In genomic region chr20:45113865-45114264, GRCh38 we compare ENCODE assay signal across 27 cellular contexts. TPM values are rescaled to one million over a fixed set of nuclear protein-coding genes. Genes with fewer than 3 reads are reported as not detected.
DNase-seq lines count a peak whose midpoint lies in the region; ATAC-seq, FAIRE-seq and TF ChIP-seq lines count a peak whose summit lies in the region.
"Had no signal": no experiment of that assay in that cellular context is flagged by ENCODE, and none has a peak within 500 bp of the region (broad histone marks: within the 10 kb centered on the region; RNA-seq: fewer than 3 reads in every experiment).

No MANE protein-coding gene starts in this region.

- H3K27me3 ChIP-seq in HepG2 (ENCODE audit: control insufficient read depth in 1 of 2, insufficient read depth in 2 of 2, low read length in 2 of 2): peaks cover 10 to 35% of the 10 kb centered on the region in 2 experiments; a peak in 2 of 5 replicates
- H3K27me3 ChIP-seq in right lobe of liver: no peaks in the 10 kb centered on the region
- H3K27me3 ChIP-seq in esophagus muscularis mucosa: peaks cover 0 to 57% (median 0%) of the 10 kb centered on the region in 4 donors

- H3K4me1 ChIP-seq in HepG2 (ENCODE audit: insufficient read depth, low read length): peaks cover 10% of the 10 kb centered on the region
- H3K4me1 ChIP-seq in right lobe of liver: no peaks in the 10 kb centered on the region
- H3K4me1 ChIP-seq in esophagus muscularis mucosa: no peaks in the 10 kb centered on the region
- H3K4me1 ChIP-seq: HAP-1 had no signal

- no peaks in the 10 kb centered on the region for H4K20me1 ChIP-seq in HepG2 (ENCODE audit: insufficient read depth, low read length)

- H3K79me2 ChIP-seq in HepG2 (ENCODE audit: insufficient read depth, low read length): no peaks in the 10 kb centered on the region

- in situ Hi-C loops in HepG2 (cut with HindIII; ENCODE audit: extremely low pct_ligation_motif_present, low pct_unique_long_range_greater_than_20kb): no loop called here

- no peak overlapping the region for H3K9ac ChIP-seq in HepG2 (ENCODE audit: insufficient read depth, low read depth, low read length)

- DNase-seq in HepG2 (ENCODE audit: low spot score) (no peak), right lobe of liver (no peak), esophagus muscularis mucosa (ENCODE audit: extremely low spot score) (peak; percentile 57), NCI-H2227 (lab: John Stamatoyannopoulos, UW; ENCODE audit: unreplicated experiment) (no peak), SKM-1 treated with dmso at 0.1 percent for 144 hours (lab: John Stamatoyannopoulos, UW; ENCODE audit: unreplicated experiment) (no peak)
- DNase-seq in activated naive CD4-positive, alpha-beta T cell (lab: John Stamatoyannopoulos, UW): no peak
- no peak for DNase-seq in central memory CD4-positive, alpha-beta T cell
- DNase-seq: C1 segment of cervical spinal cord; Calu3; CD4-positive, alpha-beta memory T cell; COR-L47; DMS53; DMS79 treated with DMSO at 0.1 percent for 48 hours; GF-D8; GOT3; HFFc6 had no signal

- FAIRE-seq in HepG2 (lab: Jason Lieb, UNC): no peak
- FAIRE-seq: A204.1, GM12891, GM18507, H54 had no signal

- CTCF ChIA-PET in HepG2 (lab: Yijun Ruan, JAX; ENCODE audit: low intra/inter-chr PET ratio, low total read pairs): no interaction called here

- TF ChIP-seq RAD21 in HepG2 (CRISPR knock-in tag; IDR thresholded peaks at IDR 0.05): no peak

- intact Hi-C loops in HepG2 (cut with micrococcal nuclease; ENCODE audit: unreplicated experiment) (loop anchor here (5.0 kb wide), 1 partner anchor 102 kb away; no protein-coding TSS in a partner anchor), right lobe of liver (cut with DNase I) (no loop called here), esophagus muscularis mucosa (cut with DNase I) (no loop called here)

- POLR2A ChIA-PET in HepG2 (lab: Yijun Ruan, JAX): no interaction called here

- H3K9me3 ChIP-seq in HepG2 (ENCODE audit: low read length) (no peaks in the 10 kb centered on the region), right lobe of liver (no peaks in the 10 kb centered on the region), esophagus muscularis mucosa (no peaks in the 10 kb centered on the region)
- H3K9me3 ChIP-seq: HAP-1 had no signal

- TF ChIP-seq EP300 in HepG2 (IDR thresholded peaks at IDR 0.05; ENCODE audit: low read depth in 2 of 2, low read length in 2 of 2): no peak
- no peak for TF ChIP-seq EP300 in HepG2 (CRISPR knock-in tag; IDR thresholded peaks at IDR 0.05; ENCODE audit: borderline replicate concordance)
- no peak for TF ChIP-seq EP300 in esophagus muscularis mucosa (IDR thresholded peaks at IDR 0.05)

- no peaks in the 10 kb centered on the region for H3K36me3 ChIP-seq in HepG2 (replicated peaks in 1 of 2; ENCODE audit: control insufficient read depth in 1 of 2, insufficient read depth in 2 of 2, low read length in 2 of 2)
- H3K36me3 ChIP-seq in right lobe of liver: no peaks in the 10 kb centered on the region
- H3K36me3 ChIP-seq in esophagus muscularis mucosa: no peaks in the 10 kb centered on the region
- H3K36me3 ChIP-seq: HAP-1 had no signal

- TF ChIP-seq POLR2A in HepG2 (IDR thresholded peaks at IDR 0.05; ENCODE audit: insufficient read depth in 1 of 2, low read depth in 2 of 2, low read length in 2 of 2) (no peak), right lobe of liver (IDR thresholded peaks at IDR 0.05) (no peak), esophagus muscularis mucosa (IDR thresholded peaks at IDR 0.05; ENCODE audit: low read depth) (no peak)

- no peak overlapping the region for H3K4me2 ChIP-seq in HepG2 (ENCODE audit: low read depth, low read length)

- H3K4me3 ChIP-seq in HepG2 (replicated peaks in 1 of 3; ENCODE audit: insufficient read depth in 1 of 3, low read depth in 2 of 3, low read length in 3 of 3): no peak overlapping the region
- no peak overlapping the region for H3K4me3 ChIP-seq in right lobe of liver
- no peak overlapping the region for H3K4me3 ChIP-seq in esophagus muscularis mucosa
- peak overlapping the region in 2 of 7 experiments; percentile 15 to 27 for H3K4me3 ChIP-seq in skin epidermis
- H3K4me3 ChIP-seq: HAP-1 had no signal

- BruUV-seq in HepG2 (replicated peaks; lab: Mats Ljungman, UMichigan): no TSS peak

- H3K27ac ChIP-seq in HepG2 (ENCODE audit: extremely low read length, insufficient read depth, low read length) (no peak overlapping the region), right lobe of liver (no peak overlapping the region), esophagus muscularis mucosa (replicated peaks in 1 of 4) (no peak overlapping the region), skin epidermis (peak overlapping the region in 13 of 21 experiments; percentile 17 to 93 (median 77))
- H3K27ac ChIP-seq: 22Rv1 had no signal

- 4% methylated on average over 3 of the region's 3 CpGs for WGBS in HepG2 (ENCODE audit: low lambda C conversion rate)
- WGBS in right lobe of liver (ENCODE audit: insufficient coverage, low coverage, low lambda C conversion rate, missing lambda C conversion rate): 81% methylated on average over 3 of the region's 3 CpGs
- WGBS in esophagus muscularis mucosa: 98% methylated on average over 3 of the region's 3 CpGs

- TF ChIP-seq CTCF in HepG2 (CRISPR knock-in tag; IDR thresholded peaks at IDR 0.05): no peak
- no peak for TF ChIP-seq CTCF in right lobe of liver (IDR thresholded peaks at IDR 0.05)
- TF ChIP-seq CTCF in esophagus muscularis mucosa (IDR thresholded peaks at IDR 0.05): no peak

- H2AFZ ChIP-seq in HepG2 (ENCODE audit: low read length): no peak overlapping the region

- ATAC-seq in HepG2 (no peak), right lobe of liver (no peak)

RNA-seq across cellular contexts. Expression of gene WFDC5, which starts 1.1 kb away (rescaled TPM):
- total RNA-seq in HepG2 (2016; rRNA removed; fragmentation: Illumina TruSeq; extraction: Trizol): not detected in 2 replicates
- not detected in 2 replicates for total RNA-seq in HepG2 (2016; cell fraction: cytosol; rRNA removed; fragmentation: Illumina TruSeq; extraction: Trizol; ENCODE audit: low read depth)
- total RNA-seq in HepG2 (2016; cell fraction: insoluble cytoplasmic fraction; rRNA removed; fragmentation: Illumina TruSeq; extraction: Trizol): not detected in 2 replicates
- total RNA-seq in HepG2 (2016; cell fraction: membrane; rRNA removed; fragmentation: Illumina TruSeq; extraction: Trizol): not detected in 2 replicates
- not detected in 2 replicates for total RNA-seq in HepG2 (2016; cell fraction: nucleus; rRNA removed; fragmentation: Illumina TruSeq; extraction: Trizol)
- not detected in 2 replicates for polyA plus RNA-seq in HepG2 (2011; rRNA removed)
- polyA plus RNA-seq in HepG2 (2011; cell fraction: cytosol; rRNA removed): not detected in 2 replicates
- not detected in 2 replicates for polyA plus RNA-seq in HepG2 (2011; cell fraction: nucleus; rRNA removed)
- not detected in 2 replicates for polyA plus RNA-seq in HepG2 (2012)
- polyA plus RNA-seq in HepG2 (2016; cell fraction: cytosol; fragmentation: Illumina TruSeq; extraction: Trizol; ENCODE audit: low read depth): not detected in 2 replicates
- polyA plus RNA-seq in HepG2 (2016; cell fraction: insoluble cytoplasmic fraction; fragmentation: Illumina TruSeq; extraction: Trizol; ENCODE audit: low read depth): not detected in 2 replicates
- polyA plus RNA-seq in HepG2 (2016; cell fraction: membrane; fragmentation: Illumina TruSeq; extraction: Trizol; ENCODE audit: low read depth): not detected in 2 replicates
- polyA plus RNA-seq in HepG2 (2016; cell fraction: nucleus; fragmentation: Illumina TruSeq; extraction: Trizol; ENCODE audit: insufficient read depth, low read depth): not detected in 2 replicates
- polyA minus RNA-seq in HepG2 (2011; rRNA and poly(A)+ RNA removed; ENCODE audit: low replicate concordance): not detected in 2 replicates
- polyA minus RNA-seq in HepG2 (2011; cell fraction: cytosol; rRNA and poly(A)+ RNA removed): not detected in 2 replicates
- polyA minus RNA-seq in HepG2 (2011; cell fraction: nucleus; rRNA and poly(A)+ RNA removed): not detected in 2 replicates
- not detected for total RNA-seq in right lobe of liver
- not detected for total RNA-seq in esophagus muscularis mucosa
- total RNA-seq: Calu3; CD4-positive, alpha-beta memory T cell; Daoy; G401; HFFc6 had no signal
- polyA plus RNA-seq: AG04450; BJ; CD4-positive, alpha-beta memory T cell had no signal

RNA-seq across cellular contexts. Expression of gene WFDC12, which starts 10.4 kb away (rescaled TPM):
- total RNA-seq in HepG2 (2016; rRNA removed; fragmentation: Illumina TruSeq; extraction: Trizol) (not detected in 2 replicates), right lobe of liver (not detected), esophagus muscularis mucosa (not detected)
- not detected in 2 replicates for total RNA-seq in HepG2 (2016; cell fraction: cytosol; rRNA removed; fragmentation: Illumina TruSeq; extraction: Trizol; ENCODE audit: low read depth)
- total RNA-seq in HepG2 (2016; cell fraction: insoluble cytoplasmic fraction; rRNA removed; fragmentation: Illumina TruSeq; extraction: Trizol): not detected in 2 replicates
- total RNA-seq in HepG2 (2016; cell fraction: membrane; rRNA removed; fragmentation: Illumina TruSeq; extraction: Trizol): not detected in 2 replicates
- total RNA-seq in HepG2 (2016; cell fraction: nucleus; rRNA removed; fragmentation: Illumina TruSeq; extraction: Trizol): not detected in 2 replicates
- polyA plus RNA-seq in HepG2 (2011; rRNA removed): not detected in 2 replicates
- polyA plus RNA-seq in HepG2 (2011; cell fraction: cytosol; rRNA removed): not detected in 2 replicates
- polyA plus RNA-seq in HepG2 (2011; cell fraction: nucleus; rRNA removed): not detected in 2 replicates
- not detected in 2 replicates for polyA plus RNA-seq in HepG2 (2012)
- not detected in 2 replicates for polyA plus RNA-seq in HepG2 (2016; cell fraction: cytosol; fragmentation: Illumina TruSeq; extraction: Trizol; ENCODE audit: low read depth)
- polyA plus RNA-seq in HepG2 (2016; cell fraction: insoluble cytoplasmic fraction; fragmentation: Illumina TruSeq; extraction: Trizol; ENCODE audit: low read depth): not detected in 2 replicates
- polyA plus RNA-seq in HepG2 (2016; cell fraction: membrane; fragmentation: Illumina TruSeq; extraction: Trizol; ENCODE audit: low read depth): not detected in 2 replicates
- not detected in 2 replicates for polyA plus RNA-seq in HepG2 (2016; cell fraction: nucleus; fragmentation: Illumina TruSeq; extraction: Trizol; ENCODE audit: insufficient read depth, low read depth)
- polyA minus RNA-seq in HepG2 (2011; rRNA and poly(A)+ RNA removed; ENCODE audit: low replicate concordance): not detected in 2 replicates
- polyA minus RNA-seq in HepG2 (2011; cell fraction: cytosol; rRNA and poly(A)+ RNA removed): not detected in 2 replicates
- polyA minus RNA-seq in HepG2 (2011; cell fraction: nucleus; rRNA and poly(A)+ RNA removed): not detected in 2 replicates
- total RNA-seq: Calu3; CD4-positive, alpha-beta memory T cell; Daoy; G401; HFFc6 had no signal
- polyA plus RNA-seq: AG04450; BJ; CD4-positive, alpha-beta memory T cell had no signal

RNA-seq across cellular contexts. Expression of gene KCNS1, which starts 12.9 kb away (rescaled TPM):
- total RNA-seq in HepG2 (2016; rRNA removed; fragmentation: Illumina TruSeq; extraction: Trizol) (not detected in 2 replicates), right lobe of liver (under 1 TPM in 1 of 6 experiments, not detected in 5; 0.12 TPM), esophagus muscularis mucosa (under 1 TPM in 1 of 4 donors, not detected in 3; 0.17 TPM)
- not detected in 2 replicates for total RNA-seq in HepG2 (2016; cell fraction: cytosol; rRNA removed; fragmentation: Illumina TruSeq; extraction: Trizol; ENCODE audit: low read depth)
- not detected in 2 replicates for total RNA-seq in HepG2 (2016; cell fraction: insoluble cytoplasmic fraction; rRNA removed; fragmentation: Illumina TruSeq; extraction: Trizol)
- not detected in 2 replicates for total RNA-seq in HepG2 (2016; cell fraction: membrane; rRNA removed; fragmentation: Illumina TruSeq; extraction: Trizol)
- not detected in 2 replicates for total RNA-seq in HepG2 (2016; cell fraction: nucleus; rRNA removed; fragmentation: Illumina TruSeq; extraction: Trizol)
- 0.03 TPM in 1 of 2 replicates, not detected in the other for polyA plus RNA-seq in HepG2 (2011; rRNA removed)
- not detected in 2 replicates for polyA plus RNA-seq in HepG2 (2011; cell fraction: cytosol; rRNA removed)
- polyA plus RNA-seq in HepG2 (2011; cell fraction: nucleus; rRNA removed): not detected in 2 replicates
- polyA plus RNA-seq in HepG2 (2012): not detected in 2 replicates
- not detected in 2 replicates for polyA plus RNA-seq in HepG2 (2016; cell fraction: cytosol; fragmentation: Illumina TruSeq; extraction: Trizol; ENCODE audit: low read depth)
- polyA plus RNA-seq in HepG2 (2016; cell fraction: insoluble cytoplasmic fraction; fragmentation: Illumina TruSeq; extraction: Trizol; ENCODE audit: low read depth): not detected in 2 replicates
- not detected in 2 replicates for polyA plus RNA-seq in HepG2 (2016; cell fraction: membrane; fragmentation: Illumina TruSeq; extraction: Trizol; ENCODE audit: low read depth)
- not detected in 2 replicates for polyA plus RNA-seq in HepG2 (2016; cell fraction: nucleus; fragmentation: Illumina TruSeq; extraction: Trizol; ENCODE audit: insufficient read depth, low read depth)
- not detected in 2 replicates for polyA minus RNA-seq in HepG2 (2011; rRNA and poly(A)+ RNA removed; ENCODE audit: low replicate concordance)
- polyA minus RNA-seq in HepG2 (2011; cell fraction: cytosol; rRNA and poly(A)+ RNA removed): not detected in 2 replicates
- not detected in 2 replicates for polyA minus RNA-seq in HepG2 (2011; cell fraction: nucleus; rRNA and poly(A)+ RNA removed)
- total RNA-seq: Daoy, G401 had no signal

Comparison
In these comparisons a context has a peak if more than half of its experiments do, and no peak if none do; other contexts are left out.
1. H3K27ac ChIP-seq: peak in skin epidermis (13 of 21); none in HepG2 (single experiment), right lobe of liver (0 of 3) and esophagus muscularis mucosa (0 of 4).